Comparison of ENCODE assay signal across 15 cellular contexts in genomic region chr1:220962031-220962751, GRCh38.
DNase-seq lines count a peak whose midpoint lies in the region; ATAC-seq and TF ChIP-seq lines count a peak whose summit lies in the region.
"Had no signal": no experiment of that assay in that cellular context is flagged by ENCODE, and none has a peak within 500 bp of the region (broad histone marks: within the 10 kb centered on the region; RNA-seq: fewer than 3 reads in every experiment).

No MANE protein-coding gene starts in this region.

- no peak overlapping the region for H3K4me3 ChIP-seq in breast epithelium
- H3K4me3 ChIP-seq in CD4-positive, alpha-beta memory T cell (ENCODE audit: low read length in 2 of 2) = no peak overlapping the region
- H3K4me3 ChIP-seq: ascending aorta, heart left ventricle, testis had no signal

- H3K9me3 ChIP-seq in breast epithelium = peaks cover 0 to 9% of the 10 kb centered on the region in 2 donors
- H3K9me3 ChIP-seq in CD4-positive, alpha-beta memory T cell (ENCODE audit: control insufficient read depth in 1 of 2, low read length in 2 of 2) = no peaks in the 10 kb centered on the region
- peaks cover 3% of the 10 kb centered on the region for H3K9me3 ChIP-seq in T-helper 17 cell (ENCODE audit: control insufficient read depth, low read length, poor library complexity, severe bottlenecking)
- H3K9me3 ChIP-seq: testis had no signal

- H3K27me3 Mint-ChIP-seq in MCF 10A (ENCODE audit: insufficient read depth, unreplicated experiment) = no peaks in the 10 kb centered on the region
- H3K27me3 Mint-ChIP-seq in CD4-positive, alpha-beta memory T cell = peaks cover 0 to 2% of the 10 kb centered on the region in 2 donors
- peaks cover 6% of the 10 kb centered on the region for H3K27me3 Mint-ChIP-seq in T-helper 17 cell
- H3K27me3 Mint-ChIP-seq: activated CD4-positive, alpha-beta memory T cell treated with anti-CD3 and anti-CD28 coated beads, Interleukin-2, amount 10 ng/mL, durations not matched to agents 7 days and 5 days had no signal

- H3K4me1 Mint-ChIP-seq in MCF 10A (ENCODE audit: insufficient read depth, unreplicated experiment) (peaks cover 24% of the 10 kb centered on the region), T-helper 17 cell (no peaks in the 10 kb centered on the region)
- no peaks in the 10 kb centered on the region for H3K4me1 Mint-ChIP-seq in CD4-positive, alpha-beta memory T cell
- H3K4me1 Mint-ChIP-seq: activated CD4-positive, alpha-beta memory T cell treated with anti-CD3 and anti-CD28 coated beads, Interleukin-2, amount 10 ng/mL, durations not matched to agents 7 days and 5 days had no signal

- H3K36me3 ChIP-seq in breast epithelium = no peaks in the 10 kb centered on the region
- H3K36me3 ChIP-seq in CD4-positive, alpha-beta memory T cell (ENCODE audit: insufficient read depth, low read length) = no peaks in the 10 kb centered on the region
- H3K36me3 ChIP-seq: ascending aorta, heart left ventricle had no signal

- no peak for TF ChIP-seq POLR2A in breast epithelium (IDR thresholded peaks at IDR 0.05)

- POLR2A ChIA-PET in MCF 10A (lab: Yijun Ruan, JAX) = interaction anchor here (0.6 to 1.7 kb wide), 5 partner anchors 14 to 86 kb away, joined by 3 to 4 read pairs (median 3); no protein-coding TSS in a partner anchor
- POLR2A ChIA-PET in CD4-positive, alpha-beta memory T cell (lab: Charles Lee; ENCODE audit: partially characterized antibody) = no interaction called here

- CTCF ChIA-PET in MCF 10A (lab: Yijun Ruan, JAX) = interaction anchor here (0.6 to 2.3 kb wide), 7 partner anchors 22 to 473 kb away, joined by 3 to 11 read pairs (median 4); no protein-coding TSS in a partner anchor
- CTCF ChIA-PET in CD4-positive, alpha-beta memory T cell (lab: Charles Lee; ENCODE audit: partially characterized antibody) = interaction anchor here (1.0 kb wide), 1 partner anchor 8 kb away, joined by 3 read pairs; no protein-coding TSS in a partner anchor

- TSS peak; percentile 44 for BruUV-seq in MCF 10A (replicated peaks; lab: Mats Ljungman, UMichigan)

- H3K27ac Mint-ChIP-seq in MCF 10A (ENCODE audit: low read depth, unreplicated experiment) (peak overlapping the region; percentile 65), T-helper 17 cell (no peak overlapping the region)
- H3K27ac Mint-ChIP-seq in CD4-positive, alpha-beta memory T cell = no peak overlapping the region
- H3K27ac Mint-ChIP-seq: activated CD4-positive, alpha-beta memory T cell treated with anti-CD3 and anti-CD28 coated beads, Interleukin-2, amount 10 ng/mL, durations not matched to agents 7 days and 5 days; nephron had no signal

- H3K36me3 Mint-ChIP-seq in MCF 10A (ENCODE audit: insufficient read depth, unreplicated experiment) (peaks cover 2% of the 10 kb centered on the region), T-helper 17 cell (ENCODE audit: low read depth) (no peaks in the 10 kb centered on the region)
- no peaks in the 10 kb centered on the region for H3K36me3 Mint-ChIP-seq in CD4-positive, alpha-beta memory T cell

- TF ChIP-seq CTCF in MCF 10A (IDR thresholded peaks at IDR 0.05; ENCODE audit: unreplicated experiment) = no peak
- TF ChIP-seq CTCF in breast epithelium (IDR thresholded peaks at IDR 0.05) = no peak
- TF ChIP-seq CTCF in foreskin keratinocyte (conservative IDR thresholded peaks at IDR 0.05) = no peak

- no peaks in the 10 kb centered on the region for H3K4me1 ChIP-seq in breast epithelium
- H3K4me1 ChIP-seq in foreskin keratinocyte = no peaks in the 10 kb centered on the region
- no peaks in the 10 kb centered on the region for H3K4me1 ChIP-seq in CD4-positive, alpha-beta memory T cell (ENCODE audit: insufficient read depth, low read length)
- H3K4me1 ChIP-seq: ascending aorta, testis had no signal

- H3K27me3 ChIP-seq in breast epithelium (no peaks in the 10 kb centered on the region), foreskin keratinocyte (no peaks in the 10 kb centered on the region)
- H3K27me3 ChIP-seq in CD4-positive, alpha-beta memory T cell (ENCODE audit: insufficient read depth, low read length) = no peaks in the 10 kb centered on the region
- H3K27me3 ChIP-seq: ascending aorta, heart left ventricle, testis had no signal

- peaks cover 11% of the 10 kb centered on the region for H3K9me3 Mint-ChIP-seq in MCF 10A (ENCODE audit: unreplicated experiment)
- H3K9me3 Mint-ChIP-seq in CD4-positive, alpha-beta memory T cell = peaks cover 0 to 17% (median 9%) of the 10 kb centered on the region in 8 donors

- no peak overlapping the region for H3K4me3 Mint-ChIP-seq in MCF 10A (ENCODE audit: unreplicated experiment)
- H3K4me3 Mint-ChIP-seq in CD4-positive, alpha-beta memory T cell = no peak overlapping the region
- no peak overlapping the region for H3K4me3 Mint-ChIP-seq in T-helper 17 cell
- H3K4me3 Mint-ChIP-seq: activated CD4-positive, alpha-beta memory T cell treated with anti-CD3 and anti-CD28 coated beads, Interleukin-2, amount 10 ng/mL, durations not matched to agents 7 days and 5 days; nephron had no signal

- no peak overlapping the region for H3K27ac ChIP-seq in breast epithelium
- no peak overlapping the region for H3K27ac ChIP-seq in foreskin keratinocyte
- H3K27ac ChIP-seq in CD4-positive, alpha-beta memory T cell (ENCODE audit: low read depth, low read length) = no peak overlapping the region
- H3K27ac ChIP-seq: ascending aorta, testis had no signal

- peak; percentile 92 for DNase-seq in MCF 10A (ENCODE audit: unreplicated experiment)
- no peak for DNase-seq in breast epithelium (ENCODE audit: low spot score in 2 of 2)
- DNase-seq in foreskin keratinocyte = peak; percentile 49 to 92
- no peak for DNase-seq in CD4-positive, alpha-beta memory T cell
- no peak for DNase-seq in T-helper 17 cell
- no peak for DNase-seq in HPDE6-E6E7 (ENCODE audit: extremely low spot score)
- DNase-seq: 8988T; activated CD4-positive, alpha-beta memory T cell treated with anti-CD3 and anti-CD28 coated beads, Interleukin-2, amount 10 ng/mL, durations not matched to agents 7 days and 5 days; heart left ventricle; NCI-H1105 treated with DMSO at 0.1 percent for 48 hours; testis had no signal

- ATAC-seq in SK-N-SH treated with all-trans-retinoic acid at 6 μM for 48 hours (peak; percentile 71), foreskin keratinocyte (peak; percentile 57), GM21576 (IDR thresholded peaks at IDR 0.05; ENCODE audit: unreplicated experiment) (no peak), T-helper 17 cell (no peak)

- intact Hi-C loops in MCF 10A (cut with micrococcal nuclease) = loop anchor here (1.0 to 2.0 kb wide), 4 partner anchors 55 to 477 kb away; no protein-coding TSS in a partner anchor
- intact Hi-C loops in breast epithelium (cut with DNase I; ENCODE audit: low total_unique reads) = no loop called here
- intact Hi-C loops in CD4-positive, alpha-beta memory T cell (cut with micrococcal nuclease) = no loop called here

TF ChIP-seq in SK-N-SH treated with all-trans-retinoic acid at 6 μM for 48 hours, 23 proteins besides CTCF, POLR2A, EP300 and RAD21:
- no peak for TF ChIP-seq CREB5 (CRISPR knock-in tag; IDR thresholded peaks at IDR 0.05; ENCODE audit: low read depth)
- TF ChIP-seq OSR1 (CRISPR knock-in tag; IDR thresholded peaks at IDR 0.05) = 0 out of 2 replicates have a peak, but pooled peaks have one; percentile 12
- peak; percentile 51; the same call in 1 of the 2 replicates for TF ChIP-seq ZC3H10 (CRISPR knock-in tag; IDR thresholded peaks at IDR 0.05)
- no peak for TF ChIP-seq ZNF70 (CRISPR knock-in tag; IDR thresholded peaks at IDR 0.05)
- peak; percentile 29; the same call in 1 of the 2 replicates for TF ChIP-seq TOX (CRISPR knock-in tag; IDR thresholded peaks at IDR 0.05; ENCODE audit: borderline replicate concordance)

Comparison
In these comparisons a context has a peak if more than half of its experiments do, and no peak if none do; other contexts are left out.
1. DNase-seq: peak in MCF 10A (single experiment) and foreskin keratinocyte (2 of 2); none in breast epithelium (0 of 2), CD4-positive, alpha-beta memory T cell (0 of 5), T-helper 17 cell (0 of 3) and HPDE6-E6E7 (single experiment).
2. ATAC-seq: peak in SK-N-SH treated with all-trans-retinoic acid at 6 μM for 48 hours (single experiment) and foreskin keratinocyte (single experiment); none in GM21576 (single experiment) and T-helper 17 cell (single experiment).